14 cellular contexts compared by ENCODE assay signal in the genomic region with DNA sequence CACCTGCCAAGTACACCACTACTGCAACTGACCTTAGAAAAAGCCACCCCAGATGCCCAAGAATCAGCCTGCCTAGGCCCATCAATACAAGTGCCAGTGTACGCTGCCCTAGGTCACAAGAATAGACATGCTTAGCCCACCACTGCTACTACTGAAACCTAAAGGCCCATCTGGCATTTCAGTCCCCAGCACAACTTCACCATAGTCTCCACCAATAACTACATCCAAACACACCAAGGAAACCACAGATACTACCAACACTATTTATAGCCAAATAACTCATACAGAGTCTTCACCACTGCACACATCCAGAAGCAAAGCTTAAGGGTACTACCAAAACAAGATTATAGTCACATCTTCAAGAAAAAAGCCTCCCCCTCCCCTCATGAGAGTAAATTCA. TPM values are rescaled to one million over a fixed set of nuclear protein-coding genes. Genes with fewer than 3 reads are reported as not detected.
DNase-seq lines count a peak whose midpoint lies in the region; ATAC-seq and FAIRE-seq lines count a peak whose summit lies in the region.
"Had no signal": no experiment of that assay in that cellular context is flagged by ENCODE, and none has a peak within 500 bp of the region (broad histone marks: within the 10 kb centered on the region; RNA-seq: fewer than 3 reads in every experiment).

No MANE protein-coding gene starts in this region.

- H3K79me2 ChIP-seq in trophoblast cell (ENCODE audit: control insufficient read depth, insufficient read depth, low read length, poor library complexity) = no peaks in the 10 kb centered on the region

- no peak overlapping the region for H3K4me2 ChIP-seq in trophoblast cell (ENCODE audit: low read length)

- H3K27me3 ChIP-seq in trophoblast cell (ENCODE audit: insufficient read depth, low read length) (no peaks in the 10 kb centered on the region), small intestine (ENCODE audit: control insufficient read depth in 2 of 2, insufficient read depth in 2 of 2, low read length in 2 of 2) (no peaks in the 10 kb centered on the region)

- H2BK12ac ChIP-seq in trophoblast cell (ENCODE audit: low read length) = no peak overlapping the region

- H3K36me3 ChIP-seq in trophoblast cell (ENCODE audit: control insufficient read depth in 1 of 2, insufficient read depth in 2 of 2, low read length in 2 of 2) = no peaks in the 10 kb centered on the region
- H3K36me3 ChIP-seq in small intestine (ENCODE audit: control insufficient read depth in 2 of 2, insufficient read depth in 2 of 2, low read length in 2 of 2) = no peaks in the 10 kb centered on the region

- H2AFZ ChIP-seq in trophoblast cell (ENCODE audit: insufficient read depth, low read length, poor library complexity) = no peak overlapping the region

- H3K9me3 ChIP-seq in trophoblast cell (ENCODE audit: insufficient read depth, low read depth, low read length) (peaks cover 5% of the 10 kb centered on the region), small intestine (ENCODE audit: control insufficient read depth, low read depth) (no peaks in the 10 kb centered on the region)

- H3K14ac ChIP-seq in trophoblast cell (ENCODE audit: low read length) = no peak overlapping the region

- DNase-seq in trophoblast cell = no peak
- DNase-seq in small intestine = no peak
- DNase-seq in UCSD-AML1 (lab: John Stamatoyannopoulos, UW; ENCODE audit: unreplicated experiment) = no peak
- DNase-seq: activated CD4-positive, alpha-beta memory T cell treated with anti-CD3 and anti-CD28 coated beads for 36 hours; dermis blood vessel endothelial cell; kidney glomerular epithelial cell; stimulated activated CD4-positive, alpha-beta T cell treated with anti-CD3 and anti-CD28 coated beads, Interleukin-15, amount 100 ng/mL, for 24 hours; T-cell had no signal

- H2BK120ac ChIP-seq in trophoblast cell (ENCODE audit: insufficient read depth, low read length, poor library complexity) = no peak overlapping the region

- H4K91ac ChIP-seq in trophoblast cell (ENCODE audit: low read depth, low read length) = no peak overlapping the region

- H3K4ac ChIP-seq in trophoblast cell (ENCODE audit: low read depth, low read length) = no peak overlapping the region

- peak; percentile 57 for ATAC-seq in GM19023 (IDR thresholded peaks at IDR 0.05; ENCODE audit: unreplicated experiment)
- peak; percentile 64 for ATAC-seq in HG02571 (IDR thresholded peaks at IDR 0.05; ENCODE audit: unreplicated experiment)
- peak; percentile 89 for ATAC-seq in HG03558 (IDR thresholded peaks at IDR 0.05; ENCODE audit: extremely low read depth, unreplicated experiment)
- no peak for ATAC-seq in HG02970 (IDR thresholded peaks at IDR 0.05; ENCODE audit: low FRiP score, unreplicated experiment)
- ATAC-seq: K562, T-cell had no signal

- no CpG with 5 or more reads among the region's 1 CpG for WGBS in trophoblast cell (ENCODE audit: extremely low coverage, insufficient coverage, insufficient read length)
- 90 to 92% (median 91%) methylated on average over 1 of the region's 1 CpG for WGBS in small intestine, 3 donors

- H3K18ac ChIP-seq in trophoblast cell (ENCODE audit: low read length) = no peak overlapping the region

- no peaks in the 10 kb centered on the region for H3K79me1 ChIP-seq in trophoblast cell (ENCODE audit: low read length)

- no peak for FAIRE-seq in small intestine (lab: Jason Lieb, UNC)
- FAIRE-seq: K562 had no signal

- no peak overlapping the region for H3K23ac ChIP-seq in trophoblast cell (ENCODE audit: low read length)

- no peak overlapping the region for H2BK5ac ChIP-seq in trophoblast cell (ENCODE audit: low read depth, low read length, poor library complexity)

- H3K27ac ChIP-seq in trophoblast cell (ENCODE audit: low read depth, low read length) = no peak overlapping the region
- peak overlapping the region in 1 of 2 donors; percentile 47 for H3K27ac ChIP-seq in small intestine (ENCODE audit: low read depth in 1 of 2, low read length in 1 of 2)

- peaks cover 0 to 6% of the 10 kb centered on the region in 2 experiments for H3K4me1 ChIP-seq in trophoblast cell (ENCODE audit: control insufficient read depth in 1 of 2, insufficient read depth in 2 of 2, low read length in 2 of 2)
- H3K4me1 ChIP-seq in small intestine (ENCODE audit: control insufficient read depth in 2 of 2, insufficient read depth in 1 of 2, low read depth in 1 of 2, low read length in 1 of 2) = no peaks in the 10 kb centered on the region

- no peak overlapping the region for H2AK5ac ChIP-seq in trophoblast cell (ENCODE audit: low read length)

- H3K9ac ChIP-seq in trophoblast cell (ENCODE audit: low read length) = no peak overlapping the region

- no peak overlapping the region for H4K12ac ChIP-seq in trophoblast cell (ENCODE audit: low read depth, low read length)

- H4K8ac ChIP-seq in trophoblast cell (ENCODE audit: low read depth, low read length) = no peak overlapping the region

- H3K4me3 ChIP-seq in trophoblast cell (ENCODE audit: low read depth, low read length) = peak overlapping the region; percentile 36
- no peak overlapping the region for H3K4me3 ChIP-seq in small intestine (ENCODE audit: low read depth in 1 of 2, low read length in 2 of 2)
- H3K4me3 ChIP-seq: K562 had no signal

RNA-seq across cellular contexts. Expression of gene TREML4, which starts 28.2 kb away (rescaled TPM):
- polyA plus RNA-seq in trophoblast cell (2013) = not detected in 2 replicates
- not detected for polyA plus RNA-seq in small intestine
- polyA plus RNA-seq: K562, neural cell had no signal

RNA-seq across cellular contexts. Expression of gene TREM1, which starts 30.1 kb away (rescaled TPM):
- polyA plus RNA-seq in trophoblast cell (2013) = 49.6 and 56.7 TPM in 2 replicates
- polyA plus RNA-seq in small intestine = 1 to 10 TPM in 2 of 3 donors, not detected in 1; 1.1 to 1.8 TPM
- polyA plus RNA-seq: K562, neural cell had no signal

RNA-seq across cellular contexts. Expression of gene TREML2, which starts 55.4 kb away (rescaled TPM):
- 5.4 and 5.8 TPM in 2 replicates for polyA plus RNA-seq in trophoblast cell (2013)
- under 1 TPM in 2 of 3 donors, not detected in 1; 0.10 to 0.27 TPM for polyA plus RNA-seq in small intestine
- polyA plus RNA-seq: neural cell had no signal
